ENCODE assay signal across 17 cellular contexts in genomic region chr4:52799813-52800212, GRCh38. TPM values are rescaled to one million over a fixed set of nuclear protein-coding genes. Genes with fewer than 3 reads are reported as not detected.
"Had no signal": no experiment of that assay in that cellular context is flagged by ENCODE, and none has a peak within 500 bp of the region (broad histone marks: within the 10 kb centered on the region; RNA-seq: fewer than 3 reads in every experiment).

No MANE protein-coding gene starts in this region.

- H3K4me3 ChIP-seq: gastroesophageal sphincter, spleen, thoracic aorta had no signal

- H3K36me3 ChIP-seq: gastroesophageal sphincter, neutrophil, spleen, thoracic aorta had no signal

- H3K27ac ChIP-seq: gastroesophageal sphincter, neutrophil, parathyroid adenoma, spleen, thoracic aorta had no signal

- H3K27me3 ChIP-seq: gastroesophageal sphincter, neutrophil had no signal

- H3K9me3 ChIP-seq: neutrophil, thoracic aorta had no signal

- H2AFZ ChIP-seq: parathyroid adenoma had no signal

- H3K79me2 ChIP-seq: parathyroid adenoma had no signal

- H3K9ac ChIP-seq: parathyroid adenoma had no signal

- FAIRE-seq: colon had no signal

- DNase-seq: activated CD4-positive, alpha-beta memory T cell treated with anti-CD3 and anti-CD28 coated beads, Interleukin-2, amount 10 ng/mL, durations not matched to agents 7 days and 5 days; activated CD4-positive, alpha-beta T cell treated with anti-CD3 and anti-CD28 coated beads for 48 hours; activated CD4-positive, CD25-positive, alpha-beta regulatory T cell; activated CD8-positive, alpha-beta memory T cell treated with anti-CD3 and anti-CD28 coated beads, Interleukin-2, amount 10 ng/mL, durations not matched to agents 7 days and 5 days; activated naive CD4-positive, alpha-beta T cell; activated naive CD8-positive, alpha-beta T cell treated with anti-CD3 and anti-CD28 coated beads for 36 hours; amniotic stem cell; endodermal cell; spleen; stimulated activated naive B cell treated with anti-CD40 and anti-IgM and Interleukin-4, amounts not matched to agents 10 μg/mL and 1 μg/mL and 100 μg/mL, for 72 hours; T-helper 9 cell had no signal

- ATAC-seq: activated CD8-positive, alpha-beta memory T cell treated with anti-CD3 and anti-CD28 coated beads, Interleukin-2, amount 10 ng/mL, durations not matched to agents 7 days and 5 days; gastroesophageal sphincter; natural killer cell treated with Interleukin-12 subunit alpha and Interleukin-12 subunit beta and Interleukin-15 and Interleukin-18, amount 100 ng/mL, for 72 hours; stimulated activated naive B cell treated with anti-CD40 and anti-IgM and Interleukin-4, amounts not matched to agents 10 μg/mL and 1 μg/mL and 100 μg/mL, for 72 hours had no signal

- H3K4me1 ChIP-seq: gastroesophageal sphincter, parathyroid adenoma, spleen had no signal

RNA-seq across cellular contexts. Expression of gene ERVMER34-1, which starts 48.6 kb away (rescaled TPM):
- total RNA-seq: activated CD4-positive, alpha-beta memory T cell treated with anti-CD3 and anti-CD28 coated beads, Interleukin-2, amount 10 ng/mL, durations not matched to agents 7 days and 5 days; activated CD8-positive, alpha-beta memory T cell treated with anti-CD3 and anti-CD28 coated beads, Interleukin-2, amount 10 ng/mL, durations not matched to agents 7 days and 5 days; natural killer cell treated with Interleukin-12 subunit alpha and Interleukin-12 subunit beta and Interleukin-15 and Interleukin-18, amount 100 ng/mL, for 72 hours; thoracic aorta had no signal
